In the genomic region with DNA sequence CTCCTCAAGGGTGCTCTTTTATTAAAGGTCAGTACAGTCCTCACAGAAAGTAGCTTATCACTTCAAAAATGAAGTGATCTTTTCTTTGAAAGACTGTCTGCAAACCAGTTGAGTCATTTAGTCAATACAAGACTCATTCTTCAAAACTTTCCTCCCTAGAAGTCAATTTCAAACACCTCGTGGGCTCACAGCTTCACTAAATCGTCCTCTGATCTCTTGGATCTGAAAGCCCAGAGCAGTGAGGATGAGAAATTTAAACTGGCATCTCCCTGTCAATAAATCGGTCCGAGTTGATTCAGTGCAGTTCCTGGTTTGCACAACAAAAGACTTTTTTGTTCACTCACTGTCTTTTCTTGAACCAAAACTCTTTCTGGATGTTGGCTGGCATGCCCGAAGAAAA, we compare ENCODE assay signal across 19 cellular contexts. TPM values are rescaled to one million over a fixed set of nuclear protein-coding genes. Genes with fewer than 3 reads are reported as not detected.
DNase-seq lines count a peak whose midpoint lies in the region; ATAC-seq and TF ChIP-seq lines count a peak whose summit lies in the region.
"Had no signal": no experiment of that assay in that cellular context is flagged by ENCODE, and none has a peak within 500 bp of the region (broad histone marks: within the 10 kb centered on the region; RNA-seq: fewer than 3 reads in every experiment).

No MANE protein-coding gene starts in this region.

- TF ChIP-seq CTCF in heart left ventricle (IDR thresholded peaks at IDR 0.05) (no peak), stomach (IDR thresholded peaks at IDR 0.05) (no peak)

- H3K27me3 ChIP-seq in heart left ventricle (no peaks in the 10 kb centered on the region), aorta (ENCODE audit: control insufficient read depth in 1 of 2, insufficient read depth in 2 of 2, low read length in 1 of 2) (no peaks in the 10 kb centered on the region), stomach (no peaks in the 10 kb centered on the region)
- H3K27me3 ChIP-seq: testis had no signal

- no peak overlapping the region for H3K4me3 ChIP-seq in heart left ventricle
- H3K4me3 ChIP-seq in aorta (ENCODE audit: low read length in 2 of 2) = no peak overlapping the region
- no peak overlapping the region for H3K4me3 ChIP-seq in stomach
- H3K4me3 ChIP-seq: GM23338, testis had no signal

- WGBS in heart left ventricle, 4 donors = 68 to 87% (median 81%) methylated on average over 5 of the region's 5 CpGs
- WGBS in aorta, 2 donors = 21 to 34% methylated on average over 5 of the region's 5 CpGs
- WGBS in stomach, 5 donors = 68 to 83% (median 75%) methylated on average over 5 of the region's 5 CpGs

- DNase-seq in heart left ventricle (no peak), left ventricle myocardium superior (no peak), caudate nucleus (lab: John Stamatoyannopoulos, UW) (peak in 1 of 61 donors; percentile 31), occipital lobe (lab: John Stamatoyannopoulos, UW) (peak; percentile 14), aorta (no peak), ACHN (no peak), stomach (no peak)
- no peak for DNase-seq in activated T-cell treated with anti-CD3 and anti-CD28 coated beads, Interleukin-2, amount 50 U/mL, for 1 hour
- DNase-seq: 8988T; activated CD8-positive, alpha-beta memory T cell treated with anti-CD3 and anti-CD28 coated beads, Interleukin-2, amount 50 U/mL, for 4 hours; DND-41; endodermal cell; NCI-H1092; NCI-H2029; NCI-H446 treated with DMSO at 0.1 percent for 48 hours; NK-92 treated with Interleukin-12 subunit alpha and Interleukin-12 subunit beta, amount 100 ng/mL, for 24 hours; testis; WERI-Rb-1 had no signal

- peak overlapping the region in 9 of 12 donors; percentile 36 to 87 (median 67) for H3K27ac ChIP-seq in heart left ventricle
- peak overlapping the region; percentile 48 for H3K27ac ChIP-seq in caudate nucleus (ENCODE audit: low read depth, low read length)
- peak overlapping the region; percentile 10 to 61 for H3K27ac ChIP-seq in aorta (ENCODE audit: low read depth in 1 of 2, low read length in 2 of 2)
- H3K27ac ChIP-seq in stomach = no peak overlapping the region
- H3K27ac ChIP-seq: testis, WERI-Rb-1 had no signal

- no peak for TF ChIP-seq EP300 in stomach (IDR thresholded peaks at IDR 0.05)

- H3K9me3 ChIP-seq in heart left ventricle (no peaks in the 10 kb centered on the region), aorta (ENCODE audit: control insufficient read depth, low read length) (no peaks in the 10 kb centered on the region), stomach (no peaks in the 10 kb centered on the region)
- H3K9me3 ChIP-seq: testis had no signal

- peaks cover 0 to 21% (median 4%) of the 10 kb centered on the region in 9 donors for H3K36me3 ChIP-seq in heart left ventricle
- H3K36me3 ChIP-seq in aorta (ENCODE audit: control insufficient read depth in 1 of 2, insufficient read depth in 2 of 2, low read length in 1 of 2) = no peaks in the 10 kb centered on the region
- no peaks in the 10 kb centered on the region for H3K36me3 ChIP-seq in stomach
- H3K36me3 ChIP-seq: WERI-Rb-1 had no signal

- TF ChIP-seq POLR2A in heart left ventricle (IDR thresholded peaks at IDR 0.05) = no peak
- no peak for TF ChIP-seq POLR2A in stomach (IDR thresholded peaks at IDR 0.05)

- in situ Hi-C loops in ACHN (cut with HindIII; ENCODE audit: low pct_ligation_motif_present, low pct_unique_long_range_greater_than_20kb, low sequenced_read_pairs) = no loop called here

- H3K4me1 ChIP-seq in heart left ventricle (peaks cover 8 to 100% (median 73%) of the 10 kb centered on the region in 12 donors), aorta (ENCODE audit: control insufficient read depth in 1 of 2, insufficient read depth in 2 of 2, low read length in 2 of 2) (peaks cover 2 to 14% of the 10 kb centered on the region in 2 donors), stomach (peaks cover 14 to 40% (median 24%) of the 10 kb centered on the region in 4 donors)

- intact Hi-C loops in heart left ventricle (cut with DNase I) (loop anchor here in 3 of 10 donors (5.0 kb wide), 2 partner anchors 33 to 43 kb away; a partner anchor contains a TSS), left ventricle myocardium superior (cut with micrococcal nuclease) (no loop called here), aorta (cut with DNase I) (loop anchor here (5.0 kb wide), 2 partner anchors 43 to 147 kb away; a partner anchor contains a TSS), stomach (cut with DNase I; ENCODE audit: low total_unique reads) (no loop called here)

- no peak for ATAC-seq in heart left ventricle
- no peak for ATAC-seq in left ventricle myocardium superior
- no peak for ATAC-seq in aorta (ENCODE audit: low FRiP score)
- ATAC-seq: GM23338 had no signal

RNA-seq across cellular contexts. Expression of a gene that starts 44.5 kb away (rescaled TPM):
- total RNA-seq in heart left ventricle (10 to 100 TPM; 34.7 to 50.7 (median 39.8) TPM), left ventricle myocardium superior (38.8 TPM), occipital lobe (40.6 TPM), aorta (10 to 100 TPM; 28.2 to 37.7 TPM), stomach (10 to 100 TPM in 3 of 5 donors, 1 to 10 TPM in 1, under 1 TPM in 1; 0.58 to 79.0 (median 11.7) TPM)
- polyA plus RNA-seq in heart left ventricle (10 to 100 TPM; 10.5 to 21.5 TPM), aorta (1 to 10 TPM; 5.3 to 8.7 TPM), stomach (1 to 10 TPM in 2 of 3 donors, under 1 TPM in 1; 0.80 to 2.6 (median 2.4) TPM)

Comparison
In these comparisons a context has a peak if more than half of its experiments do, and no peak if none do; other contexts are left out.
1. H3K27ac ChIP-seq: peak in heart left ventricle (9 of 12), caudate nucleus (single experiment) and aorta (2 of 2); none in stomach (0 of 5).
2. intact Hi-C loops: an anchor here in aorta (5.0 kb wide); none called in left ventricle myocardium superior and stomach.